In the genomic region with DNA sequence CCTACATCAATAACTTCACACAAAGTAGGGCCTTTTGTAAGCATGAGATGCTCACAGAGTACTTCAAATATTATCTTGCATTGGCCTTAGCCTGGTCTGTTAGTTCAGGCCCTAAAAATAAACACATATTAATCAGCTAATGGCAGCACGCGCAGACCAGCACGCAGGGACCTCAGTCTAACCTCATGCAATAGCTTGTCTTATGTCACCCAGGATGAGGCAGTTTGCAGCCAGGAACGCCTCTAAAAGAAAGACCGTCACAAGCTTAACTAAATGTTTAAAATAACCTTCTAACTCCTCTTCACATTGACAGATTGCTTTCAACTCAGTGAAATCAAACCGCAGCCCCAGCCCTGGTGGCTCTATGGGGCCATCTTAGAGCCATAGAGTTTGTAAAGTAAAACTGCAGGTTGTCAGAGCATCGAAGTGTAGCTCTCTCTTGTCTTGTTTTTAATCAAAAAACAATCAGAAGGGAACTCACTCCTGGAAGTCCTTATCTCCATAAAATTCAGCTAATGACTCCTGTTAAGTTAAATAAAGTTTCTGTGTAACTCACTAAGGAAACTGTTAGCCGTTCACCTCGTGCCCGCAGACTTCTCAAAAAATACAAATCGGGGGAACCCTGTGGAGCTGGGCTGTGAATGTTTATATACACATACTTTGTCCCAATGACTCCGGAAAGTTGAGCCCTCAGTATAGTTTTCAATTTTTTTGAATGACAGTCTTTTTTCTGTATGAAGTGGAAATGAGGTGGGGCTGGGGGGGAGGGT, we compare ENCODE assay signal across 1 cellular context.
A peak's percentile ranks its signal among the peaks of the same experiment; 100 is the strongest.
TF ChIP-seq lines count a peak whose summit lies in the region.

No MANE protein-coding gene starts in this region.

TF ChIP-seq in IMR-90, 13 proteins besides CTCF, POLR2A, EP300 and RAD21:
- TF ChIP-seq, protein P1, sequence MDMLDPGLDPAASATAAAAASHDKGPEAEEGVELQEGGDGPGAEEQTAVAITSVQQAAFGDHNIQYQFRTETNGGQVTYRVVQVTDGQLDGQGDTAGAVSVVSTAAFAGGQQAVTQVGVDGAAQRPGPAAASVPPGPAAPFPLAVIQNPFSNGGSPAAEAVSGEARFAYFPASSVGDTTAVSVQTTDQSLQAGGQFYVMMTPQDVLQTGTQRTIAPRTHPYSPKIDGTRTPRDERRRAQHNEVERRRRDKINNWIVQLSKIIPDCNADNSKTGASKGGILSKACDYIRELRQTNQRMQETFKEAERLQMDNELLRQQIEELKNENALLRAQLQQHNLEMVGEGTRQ (IDR thresholded peaks at IDR 0.05; ENCODE audit: low read depth, low read length), result no peak
- TF ChIP-seq SMC3 (IDR thresholded peaks at IDR 0.05; ENCODE audit: low read depth, low read length) (no peak), CEBPB (IDR thresholded peaks at IDR 0.05; ENCODE audit: low read depth, low read length) (peak; percentile 47; the same call in 1 of the 2 replicates), CHD1 (IDR thresholded peaks at IDR 0.05; ENCODE audit: low read depth, low read length) (no peak), RFX5 (IDR thresholded peaks at IDR 0.05; ENCODE audit: low read depth, low read length) (no peak), BHLHE40 (IDR thresholded peaks at IDR 0.05; ENCODE audit: low read depth, low read length) (peak; percentile 82), MAZ (IDR thresholded peaks at IDR 0.05; ENCODE audit: borderline replicate concordance, low read depth, low read length) (no peak), FOS (IDR thresholded peaks at IDR 0.05; ENCODE audit: low read depth, low read length) (no peak), MXI1 (IDR thresholded peaks at IDR 0.05; ENCODE audit: borderline replicate concordance, low read depth, low read length) (no peak), NFE2L2 (IDR thresholded peaks at IDR 0.05; ENCODE audit: low read depth, low read length) (no peak), MAFK (IDR thresholded peaks at IDR 0.05; ENCODE audit: low read depth, low read length) (no peak)
- TF ChIP-seq, protein P2, sequence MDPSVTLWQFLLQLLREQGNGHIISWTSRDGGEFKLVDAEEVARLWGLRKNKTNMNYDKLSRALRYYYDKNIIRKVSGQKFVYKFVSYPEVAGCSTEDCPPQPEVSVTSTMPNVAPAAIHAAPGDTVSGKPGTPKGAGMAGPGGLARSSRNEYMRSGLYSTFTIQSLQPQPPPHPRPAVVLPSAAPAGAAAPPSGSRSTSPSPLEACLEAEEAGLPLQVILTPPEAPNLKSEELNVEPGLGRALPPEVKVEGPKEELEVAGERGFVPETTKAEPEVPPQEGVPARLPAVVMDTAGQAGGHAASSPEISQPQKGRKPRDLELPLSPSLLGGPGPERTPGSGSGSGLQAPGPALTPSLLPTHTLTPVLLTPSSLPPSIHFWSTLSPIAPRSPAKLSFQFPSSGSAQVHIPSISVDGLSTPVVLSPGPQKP (IDR thresholded peaks at IDR 0.05; ENCODE audit: borderline replicate concordance, low read depth, low read length), result no peak
